In genomic region chr11:4025248-4025956, GRCh38 we compare ENCODE assay signal across 11 cellular contexts.
DNase-seq lines count a peak whose midpoint lies in the region; ATAC-seq and TF ChIP-seq lines count a peak whose summit lies in the region.
"Had no signal": no experiment of that assay in that cellular context is flagged by ENCODE, and none has a peak within 500 bp of the region (broad histone marks: within the 10 kb centered on the region; RNA-seq: fewer than 3 reads in every experiment).

No MANE protein-coding gene starts in this region.

- H3K9me3 Mint-ChIP-seq in activated CD4-positive, alpha-beta T cell treated with anti-CD3 and anti-CD28 coated beads, Interleukin-2, amount 10 ng/mL, durations not matched to agents 7 days and 5 days, result peaks cover 20% of the 10 kb centered on the region

- DNase-seq in NCI-H226, result peak; percentile 69
- no peak for DNase-seq in coronary artery (ENCODE audit: low spot score)
- no peak for DNase-seq in lung (ENCODE audit: low spot score)
- no peak for DNase-seq in thoracic aorta (ENCODE audit: low spot score)
- no peak for DNase-seq in HPDE6-E6E7 (ENCODE audit: extremely low spot score)
- DNase-seq in WERI-Rb-1, result no peak
- no peak for DNase-seq in activated CD4-positive, alpha-beta T cell treated with anti-CD3 and anti-CD28 coated beads, Interleukin-2, amount 10 ng/mL, durations not matched to agents 7 days and 5 days
- DNase-seq: NCI-H1436 treated with DMSO at 0.1 percent for 48 hours, SHP77 had no signal

- CTCF ChIA-PET in activated CD4-positive, alpha-beta T cell treated with anti-CD3 and anti-CD28 coated beads, Interleukin-2, amount 10 ng/mL, durations not matched to agents 7 days and 5 days (lab: Charles Lee), result interaction anchor here (0.6 to 3.1 kb wide), 6 partner anchors 8 to 170 kb away, joined by 3 to 14 read pairs (median 4); partner anchors contain the start of gene STIM1

- POLR2A ChIA-PET in activated CD4-positive, alpha-beta T cell treated with anti-CD3 and anti-CD28 coated beads, Interleukin-2, amount 10 ng/mL, durations not matched to agents 7 days and 5 days (lab: Charles Lee), result no interaction called here

- H3K27ac Mint-ChIP-seq in activated CD4-positive, alpha-beta T cell treated with anti-CD3 and anti-CD28 coated beads, Interleukin-2, amount 10 ng/mL, durations not matched to agents 7 days and 5 days, result no peak overlapping the region
- H3K27ac Mint-ChIP-seq: neural progenitor cell had no signal

- H3K9me3 ChIP-seq in lung (ENCODE audit: control insufficient read depth in 2 of 2, insufficient read depth in 1 of 2, low read length in 1 of 2) (no peaks in the 10 kb centered on the region), thoracic aorta (no peaks in the 10 kb centered on the region), WERI-Rb-1 (ENCODE audit: severe bottlenecking) (no peaks in the 10 kb centered on the region)

- H3K27me3 ChIP-seq in lung (ENCODE audit: control insufficient read depth, insufficient read depth) (no peaks in the 10 kb centered on the region), thoracic aorta (replicated peaks; ENCODE audit: insufficient read depth) (no peaks in the 10 kb centered on the region), WERI-Rb-1 (ENCODE audit: insufficient read depth, low read depth, severe bottlenecking) (no peaks in the 10 kb centered on the region)
- H3K27me3 ChIP-seq: neural progenitor cell had no signal

- no peak overlapping the region for H3K4me3 Mint-ChIP-seq in activated CD4-positive, alpha-beta T cell treated with anti-CD3 and anti-CD28 coated beads, Interleukin-2, amount 10 ng/mL, durations not matched to agents 7 days and 5 days
- H3K4me3 Mint-ChIP-seq: neural progenitor cell had no signal

- peaks cover 63% of the 10 kb centered on the region for H3K36me3 Mint-ChIP-seq in activated CD4-positive, alpha-beta T cell treated with anti-CD3 and anti-CD28 coated beads, Interleukin-2, amount 10 ng/mL, durations not matched to agents 7 days and 5 days (ENCODE audit: low read depth)

- 55 to 68% methylated on average over 3 of the region's 3 CpGs for WGBS in lung, 2 donors

- H3K27me3 Mint-ChIP-seq in activated CD4-positive, alpha-beta T cell treated with anti-CD3 and anti-CD28 coated beads, Interleukin-2, amount 10 ng/mL, durations not matched to agents 7 days and 5 days, result no peaks in the 10 kb centered on the region

- H3K4me1 ChIP-seq in lung (ENCODE audit: control insufficient read depth in 2 of 2, insufficient read depth in 2 of 2, low read length in 2 of 2), result peaks cover 0 to 22% of the 10 kb centered on the region in 2 donors
- H3K4me1 ChIP-seq in thoracic aorta (ENCODE audit: control insufficient read depth in 1 of 2, low read depth in 2 of 2), result peaks cover 17 to 30% of the 10 kb centered on the region in 2 donors
- H3K4me1 ChIP-seq: neural progenitor cell had no signal

- H3K27ac ChIP-seq in coronary artery (peak overlapping the region in 1 of 2 donors; percentile 64), lung (ENCODE audit: low read depth in 1 of 2, low read length in 1 of 2) (peak overlapping the region in 1 of 2 donors; percentile 66), thoracic aorta (peak overlapping the region; percentile 4 to 51), WERI-Rb-1 (no peak overlapping the region)
- H3K27ac ChIP-seq: neural progenitor cell had no signal

- H3K4me3 ChIP-seq in coronary artery (peak overlapping the region; percentile 3), lung (no peak overlapping the region), thoracic aorta (no peak overlapping the region), WERI-Rb-1 (ENCODE audit: low read depth, low read length) (no peak overlapping the region)
- H3K4me3 ChIP-seq: neural progenitor cell had no signal

- no peak for TF ChIP-seq CTCF in coronary artery (IDR thresholded peaks at IDR 0.05)
- no peak for TF ChIP-seq CTCF in lung (IDR thresholded peaks at IDR 0.05; ENCODE audit: control extremely low read depth, extremely low read depth)
- no peak for TF ChIP-seq CTCF in thoracic aorta (IDR thresholded peaks at IDR 0.05)
- TF ChIP-seq CTCF in WERI-Rb-1 (IDR thresholded peaks at IDR 0.05; ENCODE audit: low read depth, low read length), result no peak

- H3K36me3 ChIP-seq in lung (ENCODE audit: control insufficient read depth in 2 of 2, insufficient read depth in 2 of 2, low read length in 2 of 2), result no peaks in the 10 kb centered on the region
- no peaks in the 10 kb centered on the region for H3K36me3 ChIP-seq in thoracic aorta
- H3K36me3 ChIP-seq in WERI-Rb-1, result peaks cover 3% of the 10 kb centered on the region; the same call in 1 of the 2 replicates
- H3K36me3 ChIP-seq: neural progenitor cell had no signal

- ATAC-seq in lung (ENCODE audit: insufficient read depth, low FRiP score) (peak; percentile 47), thoracic aorta (ENCODE audit: insufficient number of reproducible peaks, low FRiP score, low read depth) (no peak), HG03139 (IDR thresholded peaks at IDR 0.05; ENCODE audit: unreplicated experiment) (no peak)

- peaks cover 9% of the 10 kb centered on the region for H3K4me1 Mint-ChIP-seq in activated CD4-positive, alpha-beta T cell treated with anti-CD3 and anti-CD28 coated beads, Interleukin-2, amount 10 ng/mL, durations not matched to agents 7 days and 5 days
- H3K4me1 Mint-ChIP-seq: neural progenitor cell had no signal
